Comparison of ENCODE assay signal across 13 cellular contexts in the genomic region with DNA sequence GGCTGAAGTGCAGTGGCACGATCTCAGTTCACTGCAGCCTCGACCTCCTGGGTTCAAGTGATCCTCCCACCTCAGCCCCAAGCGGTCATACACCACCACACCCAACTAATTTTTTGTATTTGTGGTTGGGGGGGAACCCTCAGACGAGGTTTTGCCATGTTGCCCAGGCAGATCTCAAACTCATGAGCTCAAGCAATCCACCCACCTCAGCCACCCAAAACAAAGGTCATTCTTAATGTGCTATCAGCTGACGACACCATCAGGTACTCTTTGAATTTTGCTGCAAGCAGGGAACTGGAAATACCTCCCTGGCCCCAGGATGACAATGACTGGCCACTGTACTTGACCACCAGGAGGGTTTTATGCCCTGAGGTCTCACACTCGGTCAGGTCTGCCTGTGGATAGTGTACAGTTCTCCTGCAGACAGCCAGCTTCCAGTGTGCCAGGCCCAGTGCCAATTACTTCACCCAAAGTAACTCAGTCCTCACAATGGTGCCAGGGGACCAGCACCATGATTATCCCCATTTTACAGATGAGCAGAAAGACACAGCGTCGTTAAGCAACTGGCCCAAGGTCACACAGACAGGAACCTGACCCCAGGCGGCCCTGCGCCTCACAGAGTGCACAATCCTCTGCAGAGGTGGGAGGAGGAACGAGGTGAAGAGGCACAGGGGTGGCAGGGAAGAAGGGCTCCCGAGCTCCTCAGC. TPM values are rescaled to one million over a fixed set of nuclear protein-coding genes. Genes with fewer than 3 reads are reported as not detected.
A peak's percentile ranks its signal among the peaks of the same experiment; 100 is the strongest.
DNase-seq lines count a peak whose midpoint lies in the region; ATAC-seq, FAIRE-seq and TF ChIP-seq lines count a peak whose summit lies in the region.
"Had no signal": no experiment of that assay in that cellular context is flagged by ENCODE, and none has a peak within 500 bp of the region (broad histone marks: within the 10 kb centered on the region; RNA-seq: fewer than 3 reads in every experiment).

No MANE protein-coding gene starts in this region.

- H3K36me3 ChIP-seq in HepG2 (replicated peaks in 1 of 2; ENCODE audit: control insufficient read depth in 1 of 2, insufficient read depth in 2 of 2, low read length in 2 of 2), result 0 out of 5 replicates have a peak, but pooled peaks cover 0 to 3% of the 10 kb centered on the region in 2 experiments
- H3K36me3 ChIP-seq in right lobe of liver, result no peaks in the 10 kb centered on the region
- H3K36me3 ChIP-seq in colonic mucosa, result no peaks in the 10 kb centered on the region

- POLR2A ChIA-PET in HepG2 (lab: Yijun Ruan, JAX), result interaction anchor here (0.6 kb wide), 1 partner anchor 10 kb away, joined by 3 read pairs; no protein-coding TSS in a partner anchor

- H3K9me3 ChIP-seq in HepG2 (ENCODE audit: low read length) (no peaks in the 10 kb centered on the region), right lobe of liver (no peaks in the 10 kb centered on the region), colonic mucosa (no peaks in the 10 kb centered on the region)
- H3K9me3 ChIP-seq: SK-N-SH had no signal

- TF ChIP-seq POLR2A in HepG2 (IDR thresholded peaks at IDR 0.05; ENCODE audit: insufficient read depth in 1 of 2, low read depth in 2 of 2, low read length in 2 of 2), result no peak
- no peak for TF ChIP-seq POLR2A in right lobe of liver (IDR thresholded peaks at IDR 0.05)

- H3K27ac Mint-ChIP-seq in natural killer cell treated with Interleukin-12 subunit alpha and Interleukin-12 subunit beta and Interleukin-15 and Interleukin-18, amount 100 ng/mL, for 72 hours, result peak overlapping the region; percentile 96 to 98

- no peaks in the 10 kb centered on the region for H3K27me3 Mint-ChIP-seq in natural killer cell treated with Interleukin-12 subunit alpha and Interleukin-12 subunit beta and Interleukin-15 and Interleukin-18, amount 100 ng/mL, for 72 hours

- CTCF ChIA-PET in HepG2 (lab: Yijun Ruan, JAX; ENCODE audit: low intra/inter-chr PET ratio, low total read pairs), result no interaction called here

- TF ChIP-seq RAD21 in HepG2 (CRISPR knock-in tag; IDR thresholded peaks at IDR 0.05), result no peak

- H3K4me3 Mint-ChIP-seq in natural killer cell treated with Interleukin-12 subunit alpha and Interleukin-12 subunit beta and Interleukin-15 and Interleukin-18, amount 100 ng/mL, for 72 hours, result peak overlapping the region; percentile 78

- TF ChIP-seq EP300 in HepG2 (IDR thresholded peaks at IDR 0.05; ENCODE audit: low read depth in 2 of 2, low read length in 2 of 2) (no peak), HepG2 (CRISPR knock-in tag; IDR thresholded peaks at IDR 0.05; ENCODE audit: borderline replicate concordance) (no peak)

- peaks cover 25% of the 10 kb centered on the region for H3K4me1 ChIP-seq in HepG2 (ENCODE audit: insufficient read depth, low read length)
- peaks cover 0 to 19% (median 7%) of the 10 kb centered on the region in 4 donors for H3K4me1 ChIP-seq in right lobe of liver
- peaks cover 11% of the 10 kb centered on the region for H3K4me1 ChIP-seq in colonic mucosa

- BruUV-seq in HepG2 (replicated peaks; lab: Mats Ljungman, UMichigan), result no TSS peak

- in situ Hi-C loops in HepG2 (cut with HindIII; ENCODE audit: extremely low pct_ligation_motif_present, low pct_unique_long_range_greater_than_20kb), result no loop called here

- intact Hi-C loops in HepG2 (cut with micrococcal nuclease; ENCODE audit: unreplicated experiment), result no loop called here
- intact Hi-C loops in right lobe of liver (cut with DNase I), result no loop called here
- intact Hi-C loops in colonic mucosa (cut with DNase I), result no loop called here

- H3K4me3 ChIP-seq in HepG2 (replicated peaks in 1 of 3; ENCODE audit: insufficient read depth in 1 of 3, low read depth in 2 of 3, low read length in 3 of 3) (no peak overlapping the region), right lobe of liver (no peak overlapping the region), colonic mucosa (no peak overlapping the region)

- peaks cover 44 to 55% of the 10 kb centered on the region in 2 donors for H3K4me1 Mint-ChIP-seq in natural killer cell treated with Interleukin-12 subunit alpha and Interleukin-12 subunit beta and Interleukin-15 and Interleukin-18, amount 100 ng/mL, for 72 hours (ENCODE audit: low read depth in 2 of 2)

- H4K20me1 ChIP-seq in HepG2 (ENCODE audit: insufficient read depth, low read length), result no peaks in the 10 kb centered on the region

- H3K9ac ChIP-seq in HepG2 (ENCODE audit: insufficient read depth, low read depth, low read length) (no peak overlapping the region), colonic mucosa (ENCODE audit: low read depth in 2 of 2, low read length in 2 of 2) (peak overlapping the region in 1 of 2 donors; percentile 66)
- H3K9ac ChIP-seq: SK-N-SH had no signal

- H3K79me2 ChIP-seq in HepG2 (ENCODE audit: insufficient read depth, low read length), result no peaks in the 10 kb centered on the region

- no peak overlapping the region for H3K4me2 ChIP-seq in HepG2 (ENCODE audit: low read depth, low read length)
- H3K4me2 ChIP-seq: SK-N-SH had no signal

- no peaks in the 10 kb centered on the region for H3K36me3 Mint-ChIP-seq in natural killer cell treated with Interleukin-12 subunit alpha and Interleukin-12 subunit beta and Interleukin-15 and Interleukin-18, amount 100 ng/mL, for 72 hours

- H3K27me3 ChIP-seq in HepG2 (ENCODE audit: control insufficient read depth in 1 of 2, insufficient read depth in 2 of 2, low read length in 2 of 2), result no peaks in the 10 kb centered on the region
- H3K27me3 ChIP-seq in right lobe of liver, result no peaks in the 10 kb centered on the region
- no peaks in the 10 kb centered on the region for H3K27me3 ChIP-seq in colonic mucosa

- H2AFZ ChIP-seq in HepG2 (ENCODE audit: low read length), result no peak overlapping the region

- FAIRE-seq in HepG2 (lab: Jason Lieb, UNC), result no peak

- TF ChIP-seq CTCF in HepG2 (CRISPR knock-in tag; IDR thresholded peaks at IDR 0.05) (no peak), right lobe of liver (IDR thresholded peaks at IDR 0.05) (no peak), colonic mucosa (IDR thresholded peaks at IDR 0.05) (no peak)

- H3K9me3 Mint-ChIP-seq in natural killer cell treated with Interleukin-12 subunit alpha and Interleukin-12 subunit beta and Interleukin-15 and Interleukin-18, amount 100 ng/mL, for 72 hours, result no peaks in the 10 kb centered on the region

- H3K27ac ChIP-seq in HepG2 (ENCODE audit: extremely low read length, insufficient read depth, low read length) (no peak overlapping the region), right lobe of liver (peak overlapping the region in 1 of 3 donors; percentile 40), colonic mucosa (peak overlapping the region; percentile 66)

- no peak for DNase-seq in HepG2 (ENCODE audit: low spot score)
- no peak for DNase-seq in right lobe of liver
- DNase-seq in colonic mucosa, result no peak
- DNase-seq in natural killer cell treated with Interleukin-12 subunit alpha and Interleukin-12 subunit beta and Interleukin-15 and Interleukin-18, amount 100 ng/mL, for 72 hours (ENCODE audit: low spot score), result no peak
- DNase-seq in NCI-H69 (lab: John Stamatoyannopoulos, UW), result no peak
- DNase-seq in GOT3 (lab: John Stamatoyannopoulos, UW), result no peak
- DNase-seq: activated CD4-positive, CD25-positive, alpha-beta regulatory T cell; left ventricle myocardium superior; NCI-H1105 treated with DMSO at 0.1 percent for 48 hours; NCI-H345; SK-N-SH had no signal

- 87% methylated on average over 11 of the region's 12 CpGs for WGBS in HepG2 (ENCODE audit: low lambda C conversion rate)
- 57% methylated on average over 7 of the region's 12 CpGs for WGBS in right lobe of liver (ENCODE audit: insufficient coverage, low coverage, low lambda C conversion rate, missing lambda C conversion rate)

- ATAC-seq in HepG2 (no peak), right lobe of liver (no peak), GM19351 (IDR thresholded peaks at IDR 0.05; ENCODE audit: unreplicated experiment) (no peak), HG03520 (IDR thresholded peaks at IDR 0.05; ENCODE audit: unreplicated experiment) (no peak)
- no peak for ATAC-seq in natural killer cell treated with Interleukin-12 subunit alpha and Interleukin-12 subunit beta and Interleukin-15 and Interleukin-18, amount 100 ng/mL, for 72 hours
- ATAC-seq: left ventricle myocardium superior had no signal

TF ChIP-seq in HepG2, 621 proteins besides CTCF, POLR2A, EP300 and RAD21:
- TF ChIP-seq ZNF768 (CRISPR knock-in tag; IDR thresholded peaks at IDR 0.05) (peak; percentile 93), ZMYM3 (CRISPR knock-in tag; IDR thresholded peaks at IDR 0.05) (peak; percentile 53; the same call in 1 of the 2 replicates), ZNF629 (CRISPR knock-in tag; conservative IDR thresholded peaks at IDR 0.05) (peak; percentile 92), GTF2F1 (IDR thresholded peaks at IDR 0.05; ENCODE audit: low read length) (no peak), ZSCAN29 (CRISPR knock-in tag; conservative IDR thresholded peaks at IDR 0.05) (no peak)

RNA-seq across cellular contexts. Expression of gene ITPK1, which starts 42.9 kb away (rescaled TPM):
- total RNA-seq in HepG2 (2016; rRNA removed; fragmentation: Illumina TruSeq; extraction: Trizol) (20.5 and 28.1 TPM in 2 replicates), right lobe of liver (10 to 100 TPM; 28.4 to 61.0 (median 40.0) TPM), colonic mucosa (100 to 1,000 TPM; 118 to 134 TPM)
- 8.4 and 11.5 TPM in 2 replicates for total RNA-seq in HepG2 (2016; cell fraction: cytosol; rRNA removed; fragmentation: Illumina TruSeq; extraction: Trizol; ENCODE audit: low read depth)
- 15.9 and 20.1 TPM in 2 replicates for total RNA-seq in HepG2 (2016; cell fraction: insoluble cytoplasmic fraction; rRNA removed; fragmentation: Illumina TruSeq; extraction: Trizol)
- total RNA-seq in HepG2 (2016; cell fraction: membrane; rRNA removed; fragmentation: Illumina TruSeq; extraction: Trizol), result 31.0 and 31.9 TPM in 2 replicates
- total RNA-seq in HepG2 (2016; cell fraction: nucleus; rRNA removed; fragmentation: Illumina TruSeq; extraction: Trizol), result 11.8 and 15.8 TPM in 2 replicates
- polyA plus RNA-seq in HepG2 (2011; rRNA removed), result 47.5 and 64.2 TPM in 2 replicates
- polyA plus RNA-seq in HepG2 (2011; cell fraction: cytosol; rRNA removed), result 30.0 and 37.2 TPM in 2 replicates
- 30.6 and 37.4 TPM in 2 replicates for polyA plus RNA-seq in HepG2 (2011; cell fraction: nucleus; rRNA removed)
- 17.7 and 18.1 TPM in 2 replicates for polyA plus RNA-seq in HepG2 (2012)
- 21.3 and 21.6 TPM in 2 replicates for polyA plus RNA-seq in HepG2 (2016; cell fraction: cytosol; fragmentation: Illumina TruSeq; extraction: Trizol; ENCODE audit: low read depth)
- 28.1 and 40.5 TPM in 2 replicates for polyA plus RNA-seq in HepG2 (2016; cell fraction: insoluble cytoplasmic fraction; fragmentation: Illumina TruSeq; extraction: Trizol; ENCODE audit: low read depth)
- 43.7 and 50.0 TPM in 2 replicates for polyA plus RNA-seq in HepG2 (2016; cell fraction: membrane; fragmentation: Illumina TruSeq; extraction: Trizol; ENCODE audit: low read depth)
- polyA plus RNA-seq in HepG2 (2016; cell fraction: nucleus; fragmentation: Illumina TruSeq; extraction: Trizol; ENCODE audit: insufficient read depth, low read depth), result 24.0 and 25.1 TPM in 2 replicates
- polyA minus RNA-seq in HepG2 (2011; rRNA and poly(A)+ RNA removed; ENCODE audit: low replicate concordance), result 147 and 407 TPM in 2 replicates
- polyA minus RNA-seq in HepG2 (2011; cell fraction: cytosol; rRNA and poly(A)+ RNA removed), result 32.5 and 39.1 TPM in 2 replicates
- polyA minus RNA-seq in HepG2 (2011; cell fraction: nucleus; rRNA and poly(A)+ RNA removed), result 12.5 and 17.4 TPM in 2 replicates
- 10 to 100 TPM; 57.9 to 92.1 TPM for total RNA-seq in natural killer cell treated with Interleukin-12 subunit alpha and Interleukin-12 subunit beta and Interleukin-15 and Interleukin-18, amount 100 ng/mL, for 72 hours
